15 cellular contexts compared by ENCODE assay signal in genomic region chr19:49988433-49988832, GRCh38. TPM values are rescaled to one million over a fixed set of nuclear protein-coding genes. Genes with fewer than 3 reads are reported as not detected.
DNase-seq lines count a peak whose midpoint lies in the region; ATAC-seq, FAIRE-seq and TF ChIP-seq lines count a peak whose summit lies in the region.
"Had no signal": no experiment of that assay in that cellular context is flagged by ENCODE, and none has a peak within 500 bp of the region (broad histone marks: within the 10 kb centered on the region; RNA-seq: fewer than 3 reads in every experiment).

No MANE protein-coding gene starts in this region.

- intact Hi-C loops in activated T-helper 2 cell treated with anti-CD3 and anti-CD28 coated beads, Interferon-gamma antibody, Interleukin-2, Interleukin-4, amounts not matched to agents 10 μg/mL and 5 μg/mL and 100 μg/mL, durations not matched to agents 14 hours and 24 hours and 36 hours (cut with micrococcal nuclease): no loop called here

- no peaks in the 10 kb centered on the region for H3K23me2 ChIP-seq in H9 (ENCODE audit: insufficient read length, low read depth, low read length, poor library complexity, severe bottlenecking)

- H3K27ac ChIP-seq in H9 (ENCODE audit: insufficient read length, low read depth, low read length): no peak overlapping the region
- H3K27ac ChIP-seq: ascending aorta had no signal

- H2BK20ac ChIP-seq in H9 (ENCODE audit: low read depth, low read length, poor library complexity, severe bottlenecking): no peak overlapping the region

- H3K9ac ChIP-seq in H9 (ENCODE audit: extremely low read depth, insufficient read length, low read length): no peak overlapping the region

- H3K36me3 Mint-ChIP-seq in activated CD8-positive, alpha-beta memory T cell treated with anti-CD3 and anti-CD28 coated beads, Interleukin-2, amount 10 ng/mL, durations not matched to agents 7 days and 5 days: peaks cover 18% of the 10 kb centered on the region
- H3K36me3 Mint-ChIP-seq in H9 (ENCODE audit: insufficient read depth in 1 of 3, low read depth in 3 of 3): peaks cover 0 to 21% (median 15%) of the 10 kb centered on the region in 3 experiments; a peak in 5 of 7 replicates
- H3K36me3 Mint-ChIP-seq in activated T-helper 2 cell treated with anti-CD3 and anti-CD28 coated beads, Interferon-gamma antibody, Interleukin-2, Interleukin-4, amounts not matched to agents 10 μg/mL and 5 μg/mL and 100 μg/mL, durations not matched to agents 14 hours and 24 hours and 36 hours (ENCODE audit: low read depth): peaks cover 56% of the 10 kb centered on the region

- H3K4me1 Mint-ChIP-seq in activated CD8-positive, alpha-beta memory T cell treated with anti-CD3 and anti-CD28 coated beads, Interleukin-2, amount 10 ng/mL, durations not matched to agents 7 days and 5 days: peaks cover 6% of the 10 kb centered on the region
- no peaks in the 10 kb centered on the region for H3K4me1 Mint-ChIP-seq in H9
- H3K4me1 Mint-ChIP-seq in activated T-helper 2 cell treated with anti-CD3 and anti-CD28 coated beads, Interferon-gamma antibody, Interleukin-2, Interleukin-4, amounts not matched to agents 10 μg/mL and 5 μg/mL and 100 μg/mL, durations not matched to agents 14 hours and 24 hours and 36 hours (ENCODE audit: low read depth): peaks cover 6% of the 10 kb centered on the region
- H3K4me1 Mint-ChIP-seq: mesothelial cell of epicardium had no signal

- WGBS in H9 (ENCODE audit: extremely low coverage, insufficient read length, low lambda C conversion rate): no CpG with 5 or more reads among the region's 9 CpGs

- no peaks in the 10 kb centered on the region for H3K4me1 ChIP-seq in H9 (ENCODE audit: insufficient read depth, low read length)
- H3K4me1 ChIP-seq: ascending aorta had no signal

- no peaks in the 10 kb centered on the region for H3K9me3 Mint-ChIP-seq in activated CD8-positive, alpha-beta memory T cell treated with anti-CD3 and anti-CD28 coated beads, Interleukin-2, amount 10 ng/mL, durations not matched to agents 7 days and 5 days (ENCODE audit: low read depth)
- no peaks in the 10 kb centered on the region; a peak in 1 of 5 replicates for H3K9me3 Mint-ChIP-seq in H9
- no peaks in the 10 kb centered on the region for H3K9me3 Mint-ChIP-seq in activated T-helper 2 cell treated with anti-CD3 and anti-CD28 coated beads, Interferon-gamma antibody, Interleukin-2, Interleukin-4, amounts not matched to agents 10 μg/mL and 5 μg/mL and 100 μg/mL, durations not matched to agents 14 hours and 24 hours and 36 hours
- H3K9me3 Mint-ChIP-seq: mesothelial cell of epicardium had no signal

- no peak overlapping the region for H2AFZ ChIP-seq in H9 (ENCODE audit: low read length)

- no peak for FAIRE-seq in bronchial epithelial cell (lab: Jason Lieb, UNC)
- FAIRE-seq: endometrium had no signal

- no peak for ATAC-seq in activated CD8-positive, alpha-beta memory T cell treated with anti-CD3 and anti-CD28 coated beads, Interleukin-2, amount 10 ng/mL, durations not matched to agents 7 days and 5 days

- H3K27me3 Mint-ChIP-seq in activated CD8-positive, alpha-beta memory T cell treated with anti-CD3 and anti-CD28 coated beads, Interleukin-2, amount 10 ng/mL, durations not matched to agents 7 days and 5 days: no peaks in the 10 kb centered on the region
- no peaks in the 10 kb centered on the region; the same call in 1 of the 2 replicates for H3K27me3 Mint-ChIP-seq in H9 (ENCODE audit: low read depth)
- no peaks in the 10 kb centered on the region for H3K27me3 Mint-ChIP-seq in activated T-helper 2 cell treated with anti-CD3 and anti-CD28 coated beads, Interferon-gamma antibody, Interleukin-2, Interleukin-4, amounts not matched to agents 10 μg/mL and 5 μg/mL and 100 μg/mL, durations not matched to agents 14 hours and 24 hours and 36 hours (ENCODE audit: low read depth)
- H3K27me3 Mint-ChIP-seq: activated B cell treated with CpG ODN at 0.5 μM for 24 hours had no signal

- no peak overlapping the region for H2BK15ac ChIP-seq in H9 (ENCODE audit: low read depth, low read length)

- no peak overlapping the region for H3K4me3 Mint-ChIP-seq in activated CD8-positive, alpha-beta memory T cell treated with anti-CD3 and anti-CD28 coated beads, Interleukin-2, amount 10 ng/mL, durations not matched to agents 7 days and 5 days
- no peak overlapping the region for H3K4me3 Mint-ChIP-seq in H9
- no peak overlapping the region for H3K4me3 Mint-ChIP-seq in activated T-helper 2 cell treated with anti-CD3 and anti-CD28 coated beads, Interferon-gamma antibody, Interleukin-2, Interleukin-4, amounts not matched to agents 10 μg/mL and 5 μg/mL and 100 μg/mL, durations not matched to agents 14 hours and 24 hours and 36 hours (ENCODE audit: low read depth)
- H3K4me3 Mint-ChIP-seq: activated B cell treated with CpG ODN at 0.5 μM for 24 hours, mesothelial cell of epicardium had no signal

- H3K79me1 ChIP-seq in H9 (ENCODE audit: insufficient read depth, low read depth, low read length, poor library complexity, severe bottlenecking): no peaks in the 10 kb centered on the region

- H4K91ac ChIP-seq in H9 (ENCODE audit: insufficient read length, low read depth, low read length): no peak overlapping the region

- no peak overlapping the region for H2BK12ac ChIP-seq in H9 (ENCODE audit: insufficient read length, low read depth, low read length)

- no peak overlapping the region for H3K56ac ChIP-seq in H9 (ENCODE audit: insufficient read length, low read depth, low read length)

- no peak overlapping the region for H3K18ac ChIP-seq in H9 (ENCODE audit: insufficient read length, low read depth, low read length)

- peaks cover 24% of the 10 kb centered on the region for H3K36me3 ChIP-seq in MG63
- H3K36me3 ChIP-seq in bronchial epithelial cell (ENCODE audit: control insufficient read depth, insufficient read depth, low read length): peaks cover 8% of the 10 kb centered on the region

- no peak overlapping the region for H3K14ac ChIP-seq in H9 (ENCODE audit: insufficient read depth, low read length)

- H3K27ac Mint-ChIP-seq in activated CD8-positive, alpha-beta memory T cell treated with anti-CD3 and anti-CD28 coated beads, Interleukin-2, amount 10 ng/mL, durations not matched to agents 7 days and 5 days: no peak overlapping the region
- no peak overlapping the region for H3K27ac Mint-ChIP-seq in H9
- H3K27ac Mint-ChIP-seq in activated T-helper 2 cell treated with anti-CD3 and anti-CD28 coated beads, Interferon-gamma antibody, Interleukin-2, Interleukin-4, amounts not matched to agents 10 μg/mL and 5 μg/mL and 100 μg/mL, durations not matched to agents 14 hours and 24 hours and 36 hours: no peak overlapping the region
- H3K27ac Mint-ChIP-seq: activated B cell treated with CpG ODN at 0.5 μM for 24 hours, mesothelial cell of epicardium had no signal

- no peak overlapping the region for H3T11ph ChIP-seq in H9 (ENCODE audit: low read length)

- no peak overlapping the region for H3K4me3 ChIP-seq in MG63
- no peak overlapping the region for H3K4me3 ChIP-seq in bronchial epithelial cell (ENCODE audit: low read depth, low read length)
- H3K4me3 ChIP-seq: ascending aorta had no signal

- no peak overlapping the region for H3K4ac ChIP-seq in H9 (ENCODE audit: low read depth, low read length)

- no peak overlapping the region for H3K23ac ChIP-seq in H9 (ENCODE audit: insufficient read length, low read depth, low read length)

- H4K20me1 ChIP-seq in H9 (ENCODE audit: control insufficient read depth, insufficient read depth, insufficient read length): peaks cover 2% of the 10 kb centered on the region

- no peak overlapping the region for H4K8ac ChIP-seq in H9 (replicated peaks; ENCODE audit: insufficient read length, low read depth, low read length)

- H3K27me3 ChIP-seq in MG63 (no peaks in the 10 kb centered on the region), bronchial epithelial cell (ENCODE audit: control insufficient read depth, insufficient read depth, low read length) (no peaks in the 10 kb centered on the region), H9 (ENCODE audit: insufficient read depth, low read length) (no peaks in the 10 kb centered on the region)
- H3K27me3 ChIP-seq: ascending aorta had no signal

- H3K4me2 ChIP-seq in H9 (ENCODE audit: insufficient read depth, insufficient read length, low read length): no peak overlapping the region

- no peaks in the 10 kb centered on the region for H3K79me2 ChIP-seq in H9 (ENCODE audit: insufficient read depth, low read length)

- no peak overlapping the region for H2AK5ac ChIP-seq in H9 (ENCODE audit: insufficient read length, low read length)

- no peak for TF ChIP-seq CTCF in bronchial epithelial cell (IDR thresholded peaks at IDR 0.05; ENCODE audit: insufficient read depth, low read length, severe bottlenecking)
- TF ChIP-seq CTCF in H9 (conservative IDR thresholded peaks at IDR 0.05): no peak

- H2BK120ac ChIP-seq in H9 (ENCODE audit: low read depth, low read length, poor library complexity, severe bottlenecking): no peak overlapping the region

- peak; percentile 58 for DNase-seq in activated CD8-positive, alpha-beta memory T cell treated with anti-CD3 and anti-CD28 coated beads, Interleukin-2, amount 50 U/mL, for 48 hours
- DNase-seq in activated CD8-positive, alpha-beta memory T cell treated with anti-CD3 and anti-CD28 coated beads, Interleukin-2, amount 10 ng/mL, durations not matched to agents 7 days and 5 days: no peak
- DNase-seq in MG63 (peak; percentile 34), bronchial epithelial cell (ENCODE audit: low read depth) (peak; percentile 65), H9 (no peak), NCI-H748 treated with DMSO at 0.1 percent for 48 hours (lab: John Stamatoyannopoulos, UW) (no peak)
- DNase-seq in stimulated activated CD4-positive, alpha-beta T cell treated with anti-CD3 and anti-CD28 coated beads, Interleukin-15, amount 100 ng/mL, for 24 hours: peak; percentile 50
- no peak for DNase-seq in activated T-helper 2 cell treated with anti-CD3 and anti-CD28 coated beads, Interferon-gamma antibody, Interleukin-2, Interleukin-4, amounts not matched to agents 10 μg/mL and 5 μg/mL and 100 μg/mL, durations not matched to agents 14 hours and 24 hours and 36 hours (ENCODE audit: low spot score)
- DNase-seq: activated B cell treated with CpG ODN at 0.5 μM for 24 hours, SHP77 treated with DMSO at 0.1 percent for 48 hours, trophoblast cell had no signal

- H2BK5ac ChIP-seq in H9 (ENCODE audit: insufficient read length, low read length): no peak overlapping the region

- H3K9me3 ChIP-seq in MG63: peaks cover 4% of the 10 kb centered on the region; the same call in 1 of the 2 replicates
- H3K9me3 ChIP-seq in H9 (ENCODE audit: control insufficient read depth, low read depth, low read length): no peaks in the 10 kb centered on the region
- H3K9me3 ChIP-seq: ascending aorta had no signal

- CTCF ChIA-PET in activated CD8-positive, alpha-beta memory T cell treated with anti-CD3 and anti-CD28 coated beads, Interleukin-2, amount 10 ng/mL, durations not matched to agents 7 days and 5 days (lab: Charles Lee): interaction anchor here (1.0 kb wide), 1 partner anchor 148 kb away, joined by 3 read pairs; no protein-coding TSS in a partner anchor

- no peak overlapping the region for H4K5ac ChIP-seq in H9 (ENCODE audit: insufficient read length, low read depth, low read length)

RNA-seq across cellular contexts. Expression of gene SIGLEC11, which starts 27.5 kb away (rescaled TPM):
- total RNA-seq in activated CD8-positive, alpha-beta memory T cell treated with anti-CD3 and anti-CD28 coated beads, Interleukin-2, amount 10 ng/mL, durations not matched to agents 7 days and 5 days: not detected
- not detected in 2 replicates for total RNA-seq in MG63 (2014; rRNA removed; shearing (Covaris generic); ENCODE audit: low replicate concordance)
- total RNA-seq in bronchial epithelial cell (not detected in 2 replicates), H9 (2021) (not detected in 2 replicates)
- total RNA-seq in activated T-helper 2 cell treated with anti-CD3 and anti-CD28 coated beads, Interferon-gamma antibody, Interleukin-2, Interleukin-4, amounts not matched to agents 10 μg/mL and 5 μg/mL and 100 μg/mL, durations not matched to agents 14 hours and 24 hours and 36 hours: not detected in 2 replicates
- total RNA-seq: activated B cell treated with CpG ODN at 0.5 μM for 24 hours, NCI-H460 had no signal

RNA-seq across cellular contexts. Expression of gene VRK3, which starts 36.7 kb away (rescaled TPM):
- 10 to 100 TPM; 70.5 to 71.3 TPM for total RNA-seq in activated CD8-positive, alpha-beta memory T cell treated with anti-CD3 and anti-CD28 coated beads, Interleukin-2, amount 10 ng/mL, durations not matched to agents 7 days and 5 days
- total RNA-seq in MG63 (2014; rRNA removed; shearing (Covaris generic); ENCODE audit: low replicate concordance): 14.3 and 41.0 TPM in 2 replicates
- 14.5 and 17.7 TPM in 2 replicates for total RNA-seq in bronchial epithelial cell
- total RNA-seq in H9 (2021): 33.5 and 34.8 TPM in 2 replicates
- 60.8 and 67.7 TPM in 2 replicates for total RNA-seq in activated T-helper 2 cell treated with anti-CD3 and anti-CD28 coated beads, Interferon-gamma antibody, Interleukin-2, Interleukin-4, amounts not matched to agents 10 μg/mL and 5 μg/mL and 100 μg/mL, durations not matched to agents 14 hours and 24 hours and 36 hours

RNA-seq across cellular contexts. Expression of gene ZNF473, which starts 37.4 kb away (rescaled TPM):
- 1 to 10 TPM; 7.9 to 8.4 TPM for total RNA-seq in activated CD8-positive, alpha-beta memory T cell treated with anti-CD3 and anti-CD28 coated beads, Interleukin-2, amount 10 ng/mL, durations not matched to agents 7 days and 5 days
- total RNA-seq in MG63 (2014; rRNA removed; shearing (Covaris generic); ENCODE audit: low replicate concordance): 11.4 and 12.0 TPM in 2 replicates
- total RNA-seq in bronchial epithelial cell (9.9 and 13.7 TPM in 2 replicates), H9 (2021) (18.9 and 19.0 TPM in 2 replicates)
- total RNA-seq in activated T-helper 2 cell treated with anti-CD3 and anti-CD28 coated beads, Interferon-gamma antibody, Interleukin-2, Interleukin-4, amounts not matched to agents 10 μg/mL and 5 μg/mL and 100 μg/mL, durations not matched to agents 14 hours and 24 hours and 36 hours: 11.2 TPM in 2 replicates

RNA-seq across cellular contexts. Expression of gene NUP62, which starts 59.1 kb away (rescaled TPM):
- total RNA-seq in activated CD8-positive, alpha-beta memory T cell treated with anti-CD3 and anti-CD28 coated beads, Interleukin-2, amount 10 ng/mL, durations not matched to agents 7 days and 5 days: 100 to 1,000 TPM; 128 to 192 TPM
- 76.0 and 81.5 TPM in 2 replicates for total RNA-seq in MG63 (2014; rRNA removed; shearing (Covaris generic); ENCODE audit: low replicate concordance)
- total RNA-seq in bronchial epithelial cell: 11.8 and 12.1 TPM in 2 replicates
- total RNA-seq in H9 (2021): 127 and 137 TPM in 2 replicates
- 170 and 178 TPM in 2 replicates for total RNA-seq in activated T-helper 2 cell treated with anti-CD3 and anti-CD28 coated beads, Interferon-gamma antibody, Interleukin-2, Interleukin-4, amounts not matched to agents 10 μg/mL and 5 μg/mL and 100 μg/mL, durations not matched to agents 14 hours and 24 hours and 36 hours

RNA-seq across cellular contexts. Expression of gene ATF5, which starts 59.4 kb away (rescaled TPM):
- 10 to 100 TPM in 1 of 2 experiments, 1 to 10 TPM in 1; 8.4 to 13.7 TPM for total RNA-seq in activated CD8-positive, alpha-beta memory T cell treated with anti-CD3 and anti-CD28 coated beads, Interleukin-2, amount 10 ng/mL, durations not matched to agents 7 days and 5 days
- 4.2 and 19.0 TPM in 2 replicates for total RNA-seq in MG63 (2014; rRNA removed; shearing (Covaris generic); ENCODE audit: low replicate concordance)
- total RNA-seq in bronchial epithelial cell (1.8 TPM in 2 replicates), H9 (2021) (18.5 and 20.6 TPM in 2 replicates)
- total RNA-seq in activated T-helper 2 cell treated with anti-CD3 and anti-CD28 coated beads, Interferon-gamma antibody, Interleukin-2, Interleukin-4, amounts not matched to agents 10 μg/mL and 5 μg/mL and 100 μg/mL, durations not matched to agents 14 hours and 24 hours and 36 hours: 26.0 and 28.3 TPM in 2 replicates

Comparison
In these comparisons a context has a peak if more than half of its experiments do, and no peak if none do; other contexts are left out.
1. DNase-seq: peak in activated CD8-positive, alpha-beta memory T cell treated with anti-CD3 and anti-CD28 coated beads, Interleukin-2, amount 50 U/mL, for 48 hours (single experiment), MG63 (single experiment), bronchial epithelial cell (single experiment) and stimulated activated CD4-positive, alpha-beta T cell treated with anti-CD3 and anti-CD28 coated beads, Interleukin-15, amount 100 ng/mL, for 24 hours (single experiment); none in activated CD8-positive, alpha-beta memory T cell treated with anti-CD3 and anti-CD28 coated beads, Interleukin-2, amount 10 ng/mL, durations not matched to agents 7 days and 5 days (single experiment), H9 (single experiment), activated T-helper 2 cell treated with anti-CD3 and anti-CD28 coated beads, Interferon-gamma antibody, Interleukin-2, Interleukin-4, amounts not matched to agents 10 μg/mL and 5 μg/mL and 100 μg/mL, durations not matched to agents 14 hours and 24 hours and 36 hours (single experiment) and NCI-H748 treated with DMSO at 0.1 percent for 48 hours (single experiment).